Comparison of ENCODE assay signal across 8 cellular contexts in the genomic region with DNA sequence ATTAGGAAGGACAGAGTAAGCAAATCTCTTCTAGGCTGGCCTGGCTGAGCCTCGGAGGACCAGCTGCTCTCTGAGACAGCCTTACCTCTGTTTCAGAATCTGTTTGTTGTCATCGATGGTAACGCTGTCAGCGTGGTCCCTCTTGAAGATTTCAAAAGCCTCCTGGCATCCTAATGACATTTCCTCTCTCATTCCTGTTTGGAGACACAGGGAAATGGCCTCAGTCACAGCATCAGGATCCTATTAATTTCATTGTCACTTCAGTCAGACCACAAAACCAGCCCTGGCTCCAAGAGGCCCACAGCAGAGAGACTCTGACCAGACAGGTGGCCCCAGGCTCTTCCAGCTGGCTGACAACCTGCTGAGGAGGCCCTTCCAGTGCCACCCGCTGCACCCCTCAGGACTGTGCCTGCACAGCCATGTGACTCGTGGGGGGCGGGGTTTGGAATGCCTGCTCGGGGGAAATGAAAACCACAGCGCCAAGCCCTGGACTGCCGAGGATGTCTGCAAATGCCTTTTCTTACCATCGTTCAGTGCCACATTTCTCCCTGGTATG.
A peak's percentile ranks its signal among the peaks of the same experiment; 100 is the strongest.
DNase-seq lines count a peak whose midpoint lies in the region; ATAC-seq, FAIRE-seq and TF ChIP-seq lines count a peak whose summit lies in the region.

No MANE protein-coding gene starts in this region.

- no peak overlapping the region for H3K9ac ChIP-seq in astrocyte (ENCODE audit: low read length)

- no peaks in the 10 kb centered on the region for H3K36me3 Mint-ChIP-seq in astrocyte (ENCODE audit: low read depth, unreplicated experiment)

- H3K4me2 ChIP-seq in astrocyte (ENCODE audit: low read length): peak overlapping the region; percentile 12

- FAIRE-seq in astrocyte (lab: Jason Lieb, UNC): no peak

- DNase-seq in stimulated activated CD4-positive, alpha-beta T cell treated with anti-CD3 and anti-CD28 coated beads, Interleukin-4, amount 100 ng/mL, for 1 hour: peak; percentile 3
- no peak for DNase-seq in stimulated activated CD4-positive, alpha-beta T cell treated with anti-CD3 and anti-CD28 coated beads, Interleukin-12 subunit alpha, Interleukin-12 subunit beta, amount 100 ng/mL, for 4 hours
- DNase-seq in astrocyte (ENCODE audit: low read depth) (no peak), left lung (peak; percentile 57 to 88), NCI-H1694 (lab: John Stamatoyannopoulos, UW) (no peak), NCI-H526 treated with DMSO at 0.1 percent for 48 hours (lab: John Stamatoyannopoulos, UW) (no peak)

- H3K79me2 ChIP-seq in astrocyte (ENCODE audit: insufficient read depth, low read length): no peaks in the 10 kb centered on the region

- intact Hi-C loops in left lung (cut with DNase I): no loop called here

- H3K27ac ChIP-seq in astrocyte (ENCODE audit: low read depth, low read length) (no peak overlapping the region), left lung (no peak overlapping the region)

- H3K4me1 Mint-ChIP-seq in astrocyte (ENCODE audit: low read depth, unreplicated experiment): peaks cover 20% of the 10 kb centered on the region

- peak overlapping the region; percentile 13 for H2AFZ ChIP-seq in astrocyte (ENCODE audit: low read depth, low read length)

- ATAC-seq in left lung (peak; percentile 88), HG03039 (IDR thresholded peaks at IDR 0.05; ENCODE audit: unreplicated experiment) (no peak), HG03439 (IDR thresholded peaks at IDR 0.05; ENCODE audit: unreplicated experiment) (no peak)

- no peak overlapping the region for H3K4me3 Mint-ChIP-seq in astrocyte (ENCODE audit: unreplicated experiment)

- H3K4me1 ChIP-seq in astrocyte (ENCODE audit: insufficient read depth, low read length): peaks cover 4% of the 10 kb centered on the region
- peaks cover 3 to 14% of the 10 kb centered on the region in 2 donors for H3K4me1 ChIP-seq in left lung

- H3K36me3 ChIP-seq in astrocyte (ENCODE audit: insufficient read depth, low read length) (no peaks in the 10 kb centered on the region), left lung (no peaks in the 10 kb centered on the region)

- TF ChIP-seq CTCF in astrocyte (IDR thresholded peaks at IDR 0.05; ENCODE audit: insufficient read depth, low read depth, low read length): no peak
- no peak for TF ChIP-seq CTCF in left lung (IDR thresholded peaks at IDR 0.05)

- no peaks in the 10 kb centered on the region for H3K27me3 Mint-ChIP-seq in astrocyte (ENCODE audit: low read depth, unreplicated experiment)

- H3K4me3 ChIP-seq in astrocyte (ENCODE audit: insufficient read depth, low read depth, low read length) (no peak overlapping the region), left lung (no peak overlapping the region)

- H3K9me3 Mint-ChIP-seq in astrocyte (ENCODE audit: unreplicated experiment): peaks cover 1% of the 10 kb centered on the region

- H3K27me3 ChIP-seq in astrocyte (ENCODE audit: insufficient read depth, low read length) (no peaks in the 10 kb centered on the region), left lung (no peaks in the 10 kb centered on the region)

- H4K20me1 ChIP-seq in astrocyte (ENCODE audit: insufficient read depth, low read length): no peaks in the 10 kb centered on the region

- peak overlapping the region; percentile 75 for H3K27ac Mint-ChIP-seq in astrocyte (ENCODE audit: unreplicated experiment)

- H3K9me3 ChIP-seq in astrocyte (ENCODE audit: insufficient read depth, low read depth, low read length) (no peaks in the 10 kb centered on the region), left lung (no peaks in the 10 kb centered on the region)

Comparison
In these comparisons a context has a peak if more than half of its experiments do, and no peak if none do; other contexts are left out.
1. DNase-seq: peak in stimulated activated CD4-positive, alpha-beta T cell treated with anti-CD3 and anti-CD28 coated beads, Interleukin-4, amount 100 ng/mL, for 1 hour (single experiment) and left lung (2 of 2); none in stimulated activated CD4-positive, alpha-beta T cell treated with anti-CD3 and anti-CD28 coated beads, Interleukin-12 subunit alpha, Interleukin-12 subunit beta, amount 100 ng/mL, for 4 hours (single experiment), astrocyte (single experiment), NCI-H1694 (single experiment) and NCI-H526 treated with DMSO at 0.1 percent for 48 hours (single experiment).